ENCODE assay signal across 8 cellular contexts in genomic region chr10:63976538-63976937, GRCh38.
DNase-seq lines count a peak whose midpoint lies in the region; TF ChIP-seq lines count a peak whose summit lies in the region.

No MANE protein-coding gene starts in this region.

- H3K4me3 ChIP-seq in AG09309 (ENCODE audit: control insufficient read depth, low read depth, low read length) (no peak overlapping the region), GM12875 (ENCODE audit: low read depth, low read length) (no peak overlapping the region), HFF-Myc (replicated peaks; ENCODE audit: low read depth, low read length) (no peak overlapping the region)

- DNase-seq in AG09309 (ENCODE audit: low read depth) = no peak
- no peak for DNase-seq in HFF-Myc (ENCODE audit: extremely low read depth, low read depth)
- DNase-seq in LoVo (ENCODE audit: low spot score) = peak; percentile 46
- peak; percentile 38 for DNase-seq in activated T-cell treated with anti-CD3 and anti-CD28 coated beads, Interleukin-2, amount 50 U/mL, for 24 hours
- peak; percentile 37 for DNase-seq in hepatic stellate cell (ENCODE audit: low spot score)
- DNase-seq in stimulated activated CD4-positive, alpha-beta T cell treated with anti-CD3 and anti-CD28 coated beads, Interleukin-2, amount 100 ng/mL, for 48 hours = peak; percentile 32 to 37
- no peak for DNase-seq in cerebellar nuclear complex (lab: John Stamatoyannopoulos, UW)

- H3K27ac Mint-ChIP-seq in activated T-cell treated with anti-CD3 and anti-CD28 coated beads, Interleukin-2, amount 50 U/mL, for 24 hours = no peak overlapping the region

- TF ChIP-seq CTCF in AG09309 (IDR thresholded peaks at IDR 0.05; ENCODE audit: control insufficient read depth, insufficient read depth, low read depth, low read length, missing control alignments) = peak; percentile 49
- peak; percentile 81; the same call in 1 of the 2 replicates for TF ChIP-seq CTCF in GM12875 (IDR thresholded peaks at IDR 0.05; ENCODE audit: borderline replicate concordance, insufficient read depth, low read depth, low read length)
- peak; percentile 43 for TF ChIP-seq CTCF in HFF-Myc (IDR thresholded peaks at IDR 0.05; ENCODE audit: low read depth, low read length, missing control alignments)

- no peaks in the 10 kb centered on the region for H3K27me3 Mint-ChIP-seq in activated T-cell treated with anti-CD3 and anti-CD28 coated beads, Interleukin-2, amount 50 U/mL, for 24 hours

- no peaks in the 10 kb centered on the region for H3K9me3 Mint-ChIP-seq in activated T-cell treated with anti-CD3 and anti-CD28 coated beads, Interleukin-2, amount 50 U/mL, for 24 hours

- no peaks in the 10 kb centered on the region for H3K4me1 Mint-ChIP-seq in activated T-cell treated with anti-CD3 and anti-CD28 coated beads, Interleukin-2, amount 50 U/mL, for 24 hours (ENCODE audit: low read depth)

- H3K36me3 Mint-ChIP-seq in activated T-cell treated with anti-CD3 and anti-CD28 coated beads, Interleukin-2, amount 50 U/mL, for 24 hours (ENCODE audit: low read depth) = no peaks in the 10 kb centered on the region

- no peak overlapping the region for H3K4me3 Mint-ChIP-seq in activated T-cell treated with anti-CD3 and anti-CD28 coated beads, Interleukin-2, amount 50 U/mL, for 24 hours

Comparison
In these comparisons a context has a peak if more than half of its experiments do, and no peak if none do; other contexts are left out.
1. DNase-seq: peak in LoVo (single experiment), activated T-cell treated with anti-CD3 and anti-CD28 coated beads, Interleukin-2, amount 50 U/mL, for 24 hours (single experiment), hepatic stellate cell (single experiment) and stimulated activated CD4-positive, alpha-beta T cell treated with anti-CD3 and anti-CD28 coated beads, Interleukin-2, amount 100 ng/mL, for 48 hours (2 of 2); none in AG09309 (single experiment), HFF-Myc (single experiment) and cerebellar nuclear complex (0 of 2).
2. Peak in every context shown above with its lines, with median percentiles within 50 percentile points of each other: CTCF ChIP-seq.